Comparison of ENCODE assay signal across 14 cellular contexts in the genomic region with DNA sequence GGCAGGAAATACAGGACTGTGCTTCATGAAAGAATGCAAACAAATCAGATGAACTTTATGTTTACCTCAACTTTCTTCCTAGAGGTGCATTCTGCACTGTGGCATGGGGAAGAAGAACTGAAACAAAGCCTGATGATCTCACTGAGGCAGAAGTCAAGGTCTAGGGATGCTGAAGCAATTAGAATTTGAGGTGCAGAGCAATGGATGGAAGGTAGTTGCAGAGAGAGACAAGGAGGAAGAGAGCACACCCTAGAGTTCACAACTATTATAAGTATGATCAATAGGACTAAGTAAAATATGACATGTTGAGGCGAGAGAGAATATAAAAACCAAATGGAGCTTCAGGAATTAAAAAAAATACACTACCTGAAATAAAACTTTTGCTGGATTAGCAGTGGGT.
"Had no signal": no experiment of that assay in that cellular context is flagged by ENCODE, and none has a peak within 500 bp of the region (broad histone marks: within the 10 kb centered on the region; RNA-seq: fewer than 3 reads in every experiment).

No MANE protein-coding gene starts in this region.

- H3K4me1 ChIP-seq: esophagus squamous epithelium, right atrium auricular region, thyroid gland had no signal

- H3K9me3 ChIP-seq: thyroid gland had no signal

- H3K36me3 ChIP-seq: esophagus squamous epithelium, right atrium auricular region, thyroid gland had no signal

- FAIRE-seq: islet of Langerhans, urothelium cell line had no signal

- H3K27ac ChIP-seq: esophagus squamous epithelium, right atrium auricular region, thyroid gland had no signal

- DNase-seq: activated CD4-positive, alpha-beta T cell treated with anti-CD3 and anti-CD28 coated beads for 1 hour; activated CD8-positive, alpha-beta memory T cell treated with anti-CD3 and anti-CD28 coated beads, Interleukin-2, amount 50 U/mL, for 48 hours; activated CD8-positive, alpha-beta T cell treated with anti-CD3 and anti-CD28 coated beads for 36 hours; activated naive CD4-positive, alpha-beta T cell; aorta; esophagus squamous epithelium; foreskin fibroblast; head of caudate nucleus; naive B cell; small intestine; thyroid gland had no signal

- H3K4me3 ChIP-seq: esophagus squamous epithelium, right atrium auricular region, thyroid gland had no signal

- H3K27me3 ChIP-seq: esophagus squamous epithelium, right atrium auricular region, thyroid gland had no signal

- ATAC-seq: activated CD8-positive, alpha-beta T cell treated with anti-CD3 and anti-CD28 coated beads for 36 hours had no signal
